In genomic region chr7:113561446-113561845, GRCh38 we compare ENCODE assay signal across 19 cellular contexts.
DNase-seq lines count a peak whose midpoint lies in the region; ATAC-seq and TF ChIP-seq lines count a peak whose summit lies in the region.
"Had no signal": no experiment of that assay in that cellular context is flagged by ENCODE, and none has a peak within 500 bp of the region (broad histone marks: within the 10 kb centered on the region; RNA-seq: fewer than 3 reads in every experiment).

No MANE protein-coding gene starts in this region.

- H3K36me3 ChIP-seq in mammary epithelial cell (ENCODE audit: insufficient read depth, low read length) (no peaks in the 10 kb centered on the region), stomach (no peaks in the 10 kb centered on the region)
- H3K36me3 ChIP-seq: adrenal gland, colonic mucosa, heart left ventricle had no signal

- peaks cover 11% of the 10 kb centered on the region for H3K4me1 ChIP-seq in mammary epithelial cell (ENCODE audit: insufficient read depth, low read length)
- H3K4me1 ChIP-seq in stomach, result no peaks in the 10 kb centered on the region
- H3K4me1 ChIP-seq: adrenal gland, colonic mucosa, heart left ventricle had no signal

- no peak for TF ChIP-seq EP300 in stomach (IDR thresholded peaks at IDR 0.05)

- H3K4me3 ChIP-seq in NB4 (ENCODE audit: low read depth, low read length), result no peak overlapping the region
- H3K4me3 ChIP-seq in mammary epithelial cell (replicated peaks in 1 of 3; ENCODE audit: insufficient read depth in 1 of 3, low read depth in 2 of 3, low read length in 3 of 3), result no peak overlapping the region
- no peak overlapping the region for H3K4me3 ChIP-seq in stomach
- H3K4me3 ChIP-seq: adrenal gland, colonic mucosa, heart left ventricle had no signal

- no peak for ATAC-seq in HG03175 (IDR thresholded peaks at IDR 0.05; ENCODE audit: unreplicated experiment)
- ATAC-seq: activated CD8-positive, alpha-beta T cell treated with anti-CD3 and anti-CD28 coated beads for 36 hours; heart left ventricle; SK-N-SH treated with all-trans-retinoic acid at 6 μM for 48 hours had no signal

- in situ Hi-C loops in mammary epithelial cell (cut with MboI; ENCODE audit: low sequenced_read_pairs in 2 of 2), result no loop called here

- H4K20me1 ChIP-seq in mammary epithelial cell (ENCODE audit: insufficient read depth, low read length), result no peaks in the 10 kb centered on the region

- CTCF ChIA-PET in mammary epithelial cell (lab: Charles Lee; ENCODE audit: low non-redundant PET), result no interaction called here

- TF ChIP-seq POLR2A in NB4 (IDR thresholded peaks at IDR 0.05; ENCODE audit: extremely low read depth, insufficient read length) (no peak), stomach (IDR thresholded peaks at IDR 0.05) (no peak)

- intact Hi-C loops in mammary epithelial cell (cut with micrococcal nuclease), result no loop called here
- intact Hi-C loops in stomach (cut with DNase I; ENCODE audit: low total_unique reads), result no loop called here

- no peak for TF ChIP-seq CTCF in NB4 (IDR thresholded peaks at IDR 0.05; ENCODE audit: low read depth, low read length)
- no peak for TF ChIP-seq CTCF in mammary epithelial cell (conservative IDR thresholded peaks at IDR 0.05 in 1 of 2, IDR thresholded peaks at IDR 0.05 in 1 of 2; ENCODE audit: extremely low read depth in 1 of 2, insufficient read depth in 1 of 2, low read depth in 1 of 2, low read length in 2 of 2)
- no peak for TF ChIP-seq CTCF in stomach (IDR thresholded peaks at IDR 0.05)

- H3K27ac ChIP-seq in mammary epithelial cell (ENCODE audit: insufficient read depth, low read depth, low read length), result no peak overlapping the region
- H3K27ac ChIP-seq in stomach, result no peak overlapping the region
- H3K27ac ChIP-seq: adrenal gland, colonic mucosa, heart left ventricle, VCaP had no signal

- 10% methylated on average over 2 of the region's 2 CpGs for WGBS in mammary epithelial cell (ENCODE audit: low coverage, missing lambda C conversion rate)
- 33 to 74% (median 58%) methylated on average over 2 of the region's 2 CpGs for WGBS in stomach, 5 donors

- H2AFZ ChIP-seq in mammary epithelial cell (ENCODE audit: low read depth, low read length), result peak overlapping the region; percentile 36

- dilution Hi-C loops in mammary epithelial cell (cut with HindIII; ENCODE audit: low sequenced_read_pairs), result no loop called here

- no peaks in the 10 kb centered on the region for H3K27me3 ChIP-seq in mammary epithelial cell (ENCODE audit: insufficient read depth, low read length)
- no peaks in the 10 kb centered on the region for H3K27me3 ChIP-seq in stomach
- H3K27me3 ChIP-seq: adrenal gland, colonic mucosa, heart left ventricle had no signal

- H3K9me3 ChIP-seq in mammary epithelial cell (replicated peaks; ENCODE audit: insufficient read depth, low read length) (no peaks in the 10 kb centered on the region), stomach (no peaks in the 10 kb centered on the region)
- H3K9me3 ChIP-seq: adrenal gland, colonic mucosa, heart left ventricle had no signal

- peak; percentile 13 for DNase-seq in GM04503 (ENCODE audit: low read depth)
- peak; percentile 45 for DNase-seq in NB4 (ENCODE audit: low read depth)
- DNase-seq in mammary epithelial cell, result peak; percentile 68
- peak; percentile 54 for DNase-seq in non-pigmented ciliary epithelial cell (ENCODE audit: low read depth)
- DNase-seq in T1000 (lab: John Stamatoyannopoulos, UW), result no peak
- DNase-seq in stomach, result no peak
- DNase-seq in kidney glomerular epithelial cell (lab: John Stamatoyannopoulos, UW), result no peak
- DNase-seq: activated CD8-positive, alpha-beta T cell treated with anti-CD3 and anti-CD28 coated beads for 36 hours; adrenal gland; Calu3; colonic mucosa; heart left ventricle; islet precursor cell; mesenchymal stem cell; NCI-H2029; NCI-H524 had no signal

- H3K4me2 ChIP-seq in mammary epithelial cell (ENCODE audit: insufficient read depth, low read depth, low read length), result peak overlapping the region; percentile 35

- H3K79me2 ChIP-seq in mammary epithelial cell (ENCODE audit: insufficient read depth, low read length), result no peaks in the 10 kb centered on the region

- no peak overlapping the region for H3K9ac ChIP-seq in mammary epithelial cell (ENCODE audit: insufficient read depth, low read length)

- BruUV-seq in mammary epithelial cell (replicated peaks; lab: Mats Ljungman, UMichigan), result no TSS peak

Comparison
In these comparisons a context has a peak if more than half of its experiments do, and no peak if none do; other contexts are left out.
1. DNase-seq: peak in GM04503 (single experiment), NB4 (single experiment), mammary epithelial cell (single experiment) and non-pigmented ciliary epithelial cell (single experiment); none in T1000 (single experiment), stomach (single experiment) and kidney glomerular epithelial cell (single experiment).